Comparison of ENCODE assay signal across 8 cellular contexts in genomic region chr11:64876226-64876750, GRCh38. TPM values are rescaled to one million over a fixed set of nuclear protein-coding genes. Genes with fewer than 3 reads are reported as not detected.
DNase-seq lines count a peak whose midpoint lies in the region; ATAC-seq and TF ChIP-seq lines count a peak whose summit lies in the region.

No MANE protein-coding gene starts in this region.

- H3K36me3 ChIP-seq in BJ (ENCODE audit: control insufficient read depth, insufficient read depth, low read length), result peaks cover 26% of the 10 kb centered on the region
- H3K36me3 ChIP-seq in OCI-LY7 (ENCODE audit: insufficient read depth, low read length), result peaks cover 53% of the 10 kb centered on the region
- H3K36me3 ChIP-seq in effector memory CD4-positive, alpha-beta T cell (ENCODE audit: control insufficient read depth, insufficient read depth, low read length), result peaks cover 24% of the 10 kb centered on the region

- TF ChIP-seq CTCF in BJ (IDR thresholded peaks at IDR 0.05; ENCODE audit: insufficient read depth, low read depth, low read length) (no peak), OCI-LY7 (conservative IDR thresholded peaks at IDR 0.05; ENCODE audit: low read length) (no peak), neural crest cell (conservative IDR thresholded peaks at IDR 0.05) (no peak)

- H3K79me2 ChIP-seq in OCI-LY7 (ENCODE audit: insufficient read depth, low read depth, low read length), result peaks cover 75% of the 10 kb centered on the region

- intact Hi-C loops in OCI-LY7 (cut with micrococcal nuclease; ENCODE audit: unreplicated experiment), result loop anchor here (1.0 to 5.0 kb wide), 4 partner anchors 17 to 134 kb away; partner anchors contain the start of genes RASGRP2 and SF1

- H3K36me3 Mint-ChIP-seq in neural crest cell (ENCODE audit: low read depth), result no peaks in the 10 kb centered on the region

- peak overlapping the region; percentile 98 for H3K4me3 Mint-ChIP-seq in neural crest cell

- no peak for DNase-seq in BJ (ENCODE audit: low read depth)
- no peak for DNase-seq in OCI-LY7 (ENCODE audit: low spot score)
- no peak for DNase-seq in effector memory CD4-positive, alpha-beta T cell
- DNase-seq in neural crest cell (ENCODE audit: low read depth, low spot score), result no peak
- no peak for DNase-seq in NK-92 treated with Interleukin-12 subunit alpha and Interleukin-12 subunit beta, amount 100 ng/mL, for 24 hours (lab: John Stamatoyannopoulos, UW)
- DNase-seq in DMS53 (lab: John Stamatoyannopoulos, UW), result no peak

- H3K27me3 Mint-ChIP-seq in neural crest cell (ENCODE audit: low read depth), result no peaks in the 10 kb centered on the region

- POLR2A ChIA-PET in BJ (lab: Charles Lee), result no interaction called here
- POLR2A ChIA-PET in OCI-LY7 (lab: Charles Lee), result interaction anchor here (1.6 to 8.8 kb wide), 3 partner anchors 12 to 26 kb away, joined by 4 to 115 read pairs (median 90); no protein-coding TSS in a partner anchor

- no peaks in the 10 kb centered on the region for H3K9me3 ChIP-seq in OCI-LY7 (ENCODE audit: low read length)
- H3K9me3 ChIP-seq in effector memory CD4-positive, alpha-beta T cell (ENCODE audit: control insufficient read depth, low read length), result no peaks in the 10 kb centered on the region

- H4K20me1 ChIP-seq in OCI-LY7 (ENCODE audit: insufficient read depth, low read length), result peaks cover 31% of the 10 kb centered on the region; the same call in 1 of the 2 replicates

- peak overlapping the region; percentile 96 for H3K4me2 ChIP-seq in OCI-LY7 (ENCODE audit: low read length)

- no peaks in the 10 kb centered on the region for H3K9me2 ChIP-seq in OCI-LY7 (ENCODE audit: insufficient read depth, low read length)

- no peaks in the 10 kb centered on the region for H3K9me3 Mint-ChIP-seq in neural crest cell

- H3K27ac Mint-ChIP-seq in neural crest cell (ENCODE audit: unreplicated experiment), result peak overlapping the region; percentile 48

- peak overlapping the region; percentile 97 for H3K27ac ChIP-seq in OCI-LY7 (ENCODE audit: low read depth, low read length, poor library complexity, severe bottlenecking)
- peak overlapping the region; percentile 85 for H3K27ac ChIP-seq in effector memory CD4-positive, alpha-beta T cell (ENCODE audit: insufficient read depth, low read length, poor library complexity, severe bottlenecking)

- H2AFZ ChIP-seq in OCI-LY7 (ENCODE audit: low read length), result no peak overlapping the region

- peaks cover 76% of the 10 kb centered on the region for H3K4me1 ChIP-seq in OCI-LY7 (ENCODE audit: insufficient read depth, low read length, poor library complexity, severe bottlenecking)
- H3K4me1 ChIP-seq in effector memory CD4-positive, alpha-beta T cell (ENCODE audit: control insufficient read depth, insufficient read depth, low read length, poor library complexity, severe bottlenecking), result peaks cover 62% of the 10 kb centered on the region

- peaks cover 62% of the 10 kb centered on the region for H3K4me1 Mint-ChIP-seq in neural crest cell

- no peaks in the 10 kb centered on the region for H3K27me3 ChIP-seq in BJ (ENCODE audit: control insufficient read depth, insufficient read depth, low read length)
- no peaks in the 10 kb centered on the region for H3K27me3 ChIP-seq in effector memory CD4-positive, alpha-beta T cell (replicated peaks; ENCODE audit: control insufficient read depth, insufficient read depth, low read length, poor library complexity, severe bottlenecking)

- H3K4me3 ChIP-seq in BJ (ENCODE audit: low read depth, low read length) (peak overlapping the region; percentile 77), OCI-LY7 (ENCODE audit: low read depth, low read length, poor library complexity, severe bottlenecking) (peak overlapping the region; percentile 89)
- H3K4me3 ChIP-seq in effector memory CD4-positive, alpha-beta T cell (ENCODE audit: insufficient read depth, low read depth, low read length, poor library complexity, severe bottlenecking), result peak overlapping the region; percentile 95

- BruUV-seq in OCI-LY7 (replicated peaks; lab: Mats Ljungman, UMichigan), result no TSS peak

- no peak for ATAC-seq in GM21360 (IDR thresholded peaks at IDR 0.05; ENCODE audit: unreplicated experiment)
- ATAC-seq in HG02610 (IDR thresholded peaks at IDR 0.05; ENCODE audit: unreplicated experiment), result no peak

- CTCF ChIA-PET in BJ (lab: Yijun Ruan, JAX) (interaction anchor here (1.1 to 29.7 kb wide), 5 partner anchors 11 to 137 kb away, joined by 3 to 797 read pairs (median 12); partner anchors contain the start of genes ARL2 and CDC42BPG), OCI-LY7 (lab: Charles Lee; ENCODE audit: unreplicated experiment) (interaction anchor here (1.7 kb wide), 1 partner anchor 12 kb away, joined by 5 read pairs; no protein-coding TSS in a partner anchor)

RNA-seq across cellular contexts. Expression of gene EHD1, which starts 2.1 kb away (rescaled TPM):
- 95.3 and 191 TPM in 2 replicates for polyA plus RNA-seq in BJ (2011; rRNA removed)
- 145 and 165 TPM in 2 replicates for polyA minus RNA-seq in BJ (2011; rRNA and poly(A)+ RNA removed)
- total RNA-seq in OCI-LY7 (2014; rRNA removed; shearing (Covaris generic)), result 101 and 107 TPM in 2 replicates
- total RNA-seq in OCI-LY7 (2022) (153 and 177 TPM in 2 replicates), neural crest cell (74.2 and 77.2 TPM in 2 replicates)

RNA-seq across cellular contexts. Expression of gene CDC42BPG, which starts 31.8 kb away (rescaled TPM):
- polyA plus RNA-seq in BJ (2011; rRNA removed), result 0.01 and 0.02 TPM in 2 replicates
- not detected in 2 replicates for polyA minus RNA-seq in BJ (2011; rRNA and poly(A)+ RNA removed)
- 4.9 TPM in 2 replicates for total RNA-seq in OCI-LY7 (2014; rRNA removed; shearing (Covaris generic))
- 3.5 and 5.1 TPM in 2 replicates for total RNA-seq in OCI-LY7 (2022)
- total RNA-seq in neural crest cell, result 3.0 and 3.5 TPM in 2 replicates

RNA-seq across cellular contexts. Expression of gene ATG2A, which starts 40.7 kb away (rescaled TPM):
- polyA plus RNA-seq in BJ (2011; rRNA removed), result 3.7 and 7.0 TPM in 2 replicates
- 7.3 and 9.2 TPM in 2 replicates for polyA minus RNA-seq in BJ (2011; rRNA and poly(A)+ RNA removed)
- total RNA-seq in OCI-LY7 (2014; rRNA removed; shearing (Covaris generic)), result 18.1 and 29.0 TPM in 2 replicates
- total RNA-seq in OCI-LY7 (2022), result 28.2 and 28.7 TPM in 2 replicates
- 24.1 and 24.8 TPM in 2 replicates for total RNA-seq in neural crest cell

RNA-seq across cellular contexts. Expression of gene PPP2R5B, which starts 48.2 kb away (rescaled TPM):
- 16.0 and 18.5 TPM in 2 replicates for polyA plus RNA-seq in BJ (2011; rRNA removed)
- polyA minus RNA-seq in BJ (2011; rRNA and poly(A)+ RNA removed), result 6.9 and 13.9 TPM in 2 replicates
- 8.6 and 8.8 TPM in 2 replicates for total RNA-seq in OCI-LY7 (2014; rRNA removed; shearing (Covaris generic))
- total RNA-seq in OCI-LY7 (2022), result 13.3 and 16.2 TPM in 2 replicates
- total RNA-seq in neural crest cell, result 13.4 and 16.5 TPM in 2 replicates

RNA-seq across cellular contexts. Expression of gene GPHA2, which starts 59.4 kb away (rescaled TPM):
- not detected in 2 replicates for polyA plus RNA-seq in BJ (2011; rRNA removed)
- polyA minus RNA-seq in BJ (2011; rRNA and poly(A)+ RNA removed), result not detected in 2 replicates
- not detected in 2 replicates for total RNA-seq in OCI-LY7 (2014; rRNA removed; shearing (Covaris generic))
- total RNA-seq in OCI-LY7 (2022) (not detected in 2 replicates), neural crest cell (not detected in 2 replicates)
